ENCODE assay signal across 26 cellular contexts in the genomic region with DNA sequence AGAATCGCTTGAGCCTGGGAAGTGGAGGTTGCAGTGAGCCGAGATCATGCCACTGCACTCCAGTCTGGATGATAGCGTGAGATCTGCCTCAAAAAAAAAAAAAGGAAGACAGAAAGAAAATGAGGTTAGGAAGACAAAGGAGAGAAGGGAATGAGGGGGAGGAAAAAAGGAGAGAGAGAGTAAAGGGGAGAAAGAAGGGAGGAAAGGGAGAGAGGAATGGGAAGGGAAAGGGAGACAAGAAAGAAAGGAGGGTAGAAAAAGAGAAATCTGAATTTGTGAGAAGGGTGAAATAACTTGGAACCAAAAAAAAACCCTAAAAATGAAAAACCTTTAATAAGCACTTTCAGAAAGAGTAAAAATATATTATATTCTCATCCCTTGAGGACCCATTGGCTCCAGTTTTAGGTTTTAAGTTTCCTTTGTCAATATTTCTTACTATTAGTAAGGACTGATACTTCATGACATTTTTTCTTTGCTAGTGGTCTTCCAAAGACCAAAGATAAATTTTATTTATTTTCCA.
"Had no signal": no experiment of that assay in that cellular context is flagged by ENCODE, and none has a peak within 500 bp of the region (broad histone marks: within the 10 kb centered on the region; RNA-seq: fewer than 3 reads in every experiment).

No MANE protein-coding gene starts in this region.

- H3K4me3 ChIP-seq: colonic mucosa, esophagus squamous epithelium, gastrocnemius medialis, heart right ventricle, left lung, lower lobe of right lung, mucosa of descending colon had no signal

- H3K4me1 Mint-ChIP-seq: endodermal cell, mesothelial cell of epicardium had no signal

- H3K4me3 Mint-ChIP-seq: dendritic cell treated with granulocyte-macrophage colony-stimulating factor and Interleukin-4, amounts not matched to agents 40 ng/mL and 50 ng/mL, for 4 days; effector memory CD8-positive, alpha-beta T cell; endodermal cell; mesothelial cell of epicardium had no signal

- H3K9me3 Mint-ChIP-seq: dendritic cell treated with granulocyte-macrophage colony-stimulating factor and Interleukin-4, amounts not matched to agents 40 ng/mL and 50 ng/mL, for 4 days; effector memory CD8-positive, alpha-beta T cell; endodermal cell; mesothelial cell of epicardium had no signal

- FAIRE-seq: endometrium, keratinocyte had no signal

- H3K27me3 Mint-ChIP-seq: dendritic cell treated with granulocyte-macrophage colony-stimulating factor and Interleukin-4, amounts not matched to agents 40 ng/mL and 50 ng/mL, for 4 days; effector memory CD8-positive, alpha-beta T cell had no signal

- H3K27ac ChIP-seq: colonic mucosa, epithelial cell of prostate, esophagus squamous epithelium, gastrocnemius medialis, heart right ventricle, left lung, lower lobe of right lung had no signal

- ATAC-seq: effector memory CD8-positive, alpha-beta T cell; esophagus mucosa; gastrocnemius medialis; heart right ventricle; left cardiac atrium; left lung; left ventricle myocardium superior; lower lobe of right lung; mucosa of descending colon had no signal

- H3K27me3 ChIP-seq: colonic mucosa, esophagus squamous epithelium, gastrocnemius medialis, heart right ventricle, left lung had no signal

- H3K36me3 ChIP-seq: colonic mucosa, esophagus squamous epithelium, gastrocnemius medialis, left lung, lower lobe of right lung had no signal

- H3K9me3 ChIP-seq: colonic mucosa, esophagus squamous epithelium, gastrocnemius medialis, heart right ventricle, left lung, lower lobe of right lung, mucosa of descending colon had no signal

- H3K27ac Mint-ChIP-seq: dendritic cell treated with granulocyte-macrophage colony-stimulating factor and Interleukin-4, amounts not matched to agents 40 ng/mL and 50 ng/mL, for 4 days; effector memory CD8-positive, alpha-beta T cell; endodermal cell; mesothelial cell of epicardium had no signal

- DNase-seq: colonic mucosa; cortex of kidney; effector CD8-positive, alpha-beta T cell; effector memory CD8-positive, alpha-beta T cell; endodermal cell; erythroblast; esophagus squamous epithelium; foreskin fibroblast; foreskin melanocyte; gastrocnemius medialis; glutamatergic neuron; head of caudate nucleus; heart right ventricle; hippocampal formation; left cardiac atrium; left lung; left ventricle myocardium superior; lower lobe of right lung; mesenchymal stem cell; mucosa of descending colon had no signal

- H3K4me1 ChIP-seq: colonic mucosa, esophagus squamous epithelium, gastrocnemius medialis, heart right ventricle, left lung, lower lobe of right lung had no signal
